Comparison of ENCODE assay signal across 1 cellular context in the genomic region with DNA sequence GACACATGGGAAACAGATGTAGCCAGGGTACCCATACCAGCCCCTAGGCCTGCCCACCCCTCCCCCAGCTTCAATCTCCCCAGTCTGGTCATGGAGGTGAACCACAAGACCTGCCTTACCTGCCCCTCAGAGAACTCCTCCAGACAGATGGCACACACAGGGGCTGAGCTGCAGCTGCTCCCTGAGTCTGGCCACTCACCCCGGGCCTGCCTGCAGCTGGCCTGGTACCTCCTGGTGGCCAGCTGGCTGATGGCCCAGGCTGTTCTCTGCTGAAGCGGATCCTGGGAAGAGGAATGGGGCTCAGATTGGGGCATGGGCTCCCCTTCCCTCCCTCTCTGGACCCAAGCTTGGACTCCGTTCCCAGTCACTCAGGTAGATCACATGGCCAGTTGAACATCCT.
TF ChIP-seq lines count a peak whose summit lies in the region.

No MANE protein-coding gene starts in this region.

TF ChIP-seq in H1, 55 proteins besides CTCF, POLR2A, EP300 and RAD21:
- TF ChIP-seq KDM1A (IDR thresholded peaks at IDR 0.05; ENCODE audit: borderline replicate concordance, low read length) (no peak), CHD7 (IDR thresholded peaks at IDR 0.05; ENCODE audit: insufficient replicate concordance, low read length) (no peak), USF2 (IDR thresholded peaks at IDR 0.05; ENCODE audit: low read length) (no peak), NRF1 (IDR thresholded peaks at IDR 0.05; ENCODE audit: low read depth, low read length) (no peak), CTBP2 (IDR thresholded peaks at IDR 0.05; ENCODE audit: borderline replicate concordance, insufficient read depth, insufficient read length, low read length) (no peak), JUND (IDR thresholded peaks at IDR 0.05; ENCODE audit: low read length) (no peak), SIRT6 (IDR thresholded peaks at IDR 0.05; ENCODE audit: low read length) (no peak), EZH2 (IDR thresholded peaks at IDR 0.05; ENCODE audit: low read depth, low read length, severe bottlenecking) (no peak), CHD1 (IDR thresholded peaks at IDR 0.05; ENCODE audit: low read depth, low read length) (no peak), KDM5A (IDR thresholded peaks at IDR 0.05; ENCODE audit: low read length) (no peak), CREB1 (IDR thresholded peaks at IDR 0.05) (no peak)
- TF ChIP-seq, protein P1, sequence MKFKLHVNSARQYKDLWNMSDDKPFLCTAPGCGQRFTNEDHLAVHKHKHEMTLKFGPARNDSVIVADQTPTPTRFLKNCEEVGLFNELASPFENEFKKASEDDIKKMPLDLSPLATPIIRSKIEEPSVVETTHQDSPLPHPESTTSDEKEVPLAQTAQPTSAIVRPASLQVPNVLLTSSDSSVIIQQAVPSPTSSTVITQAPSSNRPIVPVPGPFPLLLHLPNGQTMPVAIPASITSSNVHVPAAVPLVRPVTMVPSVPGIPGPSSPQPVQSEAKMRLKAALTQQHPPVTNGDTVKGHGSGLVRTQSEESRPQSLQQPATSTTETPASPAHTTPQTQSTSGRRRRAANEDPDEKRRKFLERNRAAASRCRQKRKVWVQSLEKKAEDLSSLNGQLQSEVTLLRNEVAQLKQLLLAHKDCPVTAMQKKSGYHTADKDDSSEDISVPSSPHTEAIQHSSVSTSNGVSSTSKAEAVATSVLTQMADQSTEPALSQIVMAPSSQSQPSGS (IDR thresholded peaks at IDR 0.05; ENCODE audit: low read length), result no peak
